ENCODE assay signal across 9 cellular contexts in the genomic region with DNA sequence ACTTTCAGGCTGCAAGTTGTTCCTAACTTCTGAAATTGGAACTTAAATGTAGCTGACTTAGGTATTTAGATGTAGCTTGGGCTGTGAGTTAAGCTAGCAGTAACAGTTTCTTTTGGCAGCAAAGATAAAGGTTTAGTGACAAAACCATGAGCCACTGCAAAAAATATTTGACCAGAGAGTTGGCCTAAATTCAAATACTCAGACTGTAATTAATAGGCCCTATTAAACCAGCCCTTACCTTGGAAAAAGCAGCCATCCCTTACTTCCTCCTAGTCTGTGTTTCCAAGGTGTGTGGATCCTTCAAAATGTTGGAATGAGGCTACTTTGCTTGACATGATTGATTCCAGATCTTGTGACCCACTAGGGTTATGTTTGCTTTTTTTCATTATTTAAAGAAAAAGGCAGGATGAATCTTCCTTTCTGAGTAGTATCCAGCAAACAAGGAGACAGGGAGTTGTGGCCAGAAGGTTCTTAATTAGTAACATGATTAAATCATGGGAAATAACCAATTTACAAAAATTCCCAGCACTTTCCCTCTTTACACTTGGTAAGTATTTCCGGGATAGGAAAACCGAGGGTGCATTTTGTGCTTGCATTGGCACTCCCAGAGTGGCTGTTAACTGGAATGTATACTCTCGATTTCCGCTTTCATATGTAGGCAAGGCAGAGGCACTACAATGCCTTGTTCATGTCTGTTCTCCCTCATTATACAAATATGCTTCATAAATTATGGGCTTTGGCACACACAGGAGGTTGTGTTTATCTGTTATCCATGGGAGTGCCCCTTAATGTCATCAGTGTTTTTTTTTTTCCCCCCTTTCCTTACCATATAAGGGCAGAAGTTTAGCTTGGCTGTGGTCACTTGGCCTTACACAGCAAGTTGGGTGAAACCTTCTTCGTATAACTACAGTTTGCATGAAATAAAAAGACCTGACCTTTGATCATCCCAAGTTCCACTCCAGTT. TPM values are rescaled to one million over a fixed set of nuclear protein-coding genes. Genes with fewer than 3 reads are reported as not detected.
DNase-seq lines count a peak whose midpoint lies in the region; ATAC-seq and TF ChIP-seq lines count a peak whose summit lies in the region.
"Had no signal": no experiment of that assay in that cellular context is flagged by ENCODE, and none has a peak within 500 bp of the region (broad histone marks: within the 10 kb centered on the region; RNA-seq: fewer than 3 reads in every experiment).

No MANE protein-coding gene starts in this region.

- H3K27ac Mint-ChIP-seq in chondrocyte (ENCODE audit: unreplicated experiment) (peak overlapping the region; percentile 96), nephron (peak overlapping the region; percentile 80 to 95 (median 89))
- H3K27ac Mint-ChIP-seq: activated naive CD8-positive, alpha-beta T cell treated with anti-CD3 and anti-CD28 coated beads, Interleukin-2, amount 10 ng/mL, durations not matched to agents 7 days and 5 days had no signal

- DNase-seq in COR-L47 (lab: John Stamatoyannopoulos, UW) = peak; percentile 47
- peak; percentile 42 to 78 for DNase-seq in NCI-H2081 (lab: John Stamatoyannopoulos, UW)
- DNase-seq in chondrocyte (ENCODE audit: low spot score) = no peak
- DNase-seq: activated naive CD8-positive, alpha-beta T cell treated with anti-CD3 and anti-CD28 coated beads, Interleukin-2, amount 10 ng/mL, durations not matched to agents 7 days and 5 days had no signal

- no peak for TF ChIP-seq CTCF in chondrocyte (IDR thresholded peaks at IDR 0.05)
- TF ChIP-seq CTCF in nephron (IDR thresholded peaks at IDR 0.05; ENCODE audit: unreplicated experiment in 3 of 3) = no peak

- ATAC-seq in GM19328 (IDR thresholded peaks at IDR 0.05; ENCODE audit: unreplicated experiment) = no peak
- no peak for ATAC-seq in HG02840 (IDR thresholded peaks at IDR 0.05; ENCODE audit: low FRiP score, unreplicated experiment)
- ATAC-seq in HG03469 (IDR thresholded peaks at IDR 0.05; ENCODE audit: unreplicated experiment) = no peak
- no peak for ATAC-seq in GM18867 (IDR thresholded peaks at IDR 0.05; ENCODE audit: unreplicated experiment)

- peaks cover 62% of the 10 kb centered on the region for H3K36me3 Mint-ChIP-seq in chondrocyte (ENCODE audit: low read depth)
- H3K36me3 Mint-ChIP-seq in nephron (ENCODE audit: low read depth) = peaks cover 28% of the 10 kb centered on the region
- H3K36me3 Mint-ChIP-seq: activated naive CD8-positive, alpha-beta T cell treated with anti-CD3 and anti-CD28 coated beads, Interleukin-2, amount 10 ng/mL, durations not matched to agents 7 days and 5 days had no signal

- H3K4me1 Mint-ChIP-seq in chondrocyte (ENCODE audit: low read depth) (peaks cover 93% of the 10 kb centered on the region), nephron (peaks cover 88% of the 10 kb centered on the region)

- no peaks in the 10 kb centered on the region for H3K27me3 Mint-ChIP-seq in chondrocyte (ENCODE audit: low read depth)
- H3K27me3 Mint-ChIP-seq in nephron (ENCODE audit: low read depth) = no peaks in the 10 kb centered on the region

- H3K4me3 Mint-ChIP-seq in chondrocyte (ENCODE audit: unreplicated experiment) (peak overlapping the region; percentile 82), nephron (peak overlapping the region; percentile 91 to 96 (median 95))
- H3K4me3 Mint-ChIP-seq: activated naive CD8-positive, alpha-beta T cell treated with anti-CD3 and anti-CD28 coated beads, Interleukin-2, amount 10 ng/mL, durations not matched to agents 7 days and 5 days had no signal

- H3K9me3 Mint-ChIP-seq in chondrocyte (ENCODE audit: low read depth) (no peaks in the 10 kb centered on the region), nephron (no peaks in the 10 kb centered on the region)
- H3K9me3 Mint-ChIP-seq: activated naive CD8-positive, alpha-beta T cell treated with anti-CD3 and anti-CD28 coated beads, Interleukin-2, amount 10 ng/mL, durations not matched to agents 7 days and 5 days had no signal

RNA-seq across cellular contexts. Expression of a gene that starts 8.5 kb away (rescaled TPM):
- total RNA-seq in chondrocyte = 2,291 to 2,367 TPM (median 2,332 TPM) in 3 replicates
